Comparison of ENCODE assay signal across 7 cellular contexts in the genomic region with DNA sequence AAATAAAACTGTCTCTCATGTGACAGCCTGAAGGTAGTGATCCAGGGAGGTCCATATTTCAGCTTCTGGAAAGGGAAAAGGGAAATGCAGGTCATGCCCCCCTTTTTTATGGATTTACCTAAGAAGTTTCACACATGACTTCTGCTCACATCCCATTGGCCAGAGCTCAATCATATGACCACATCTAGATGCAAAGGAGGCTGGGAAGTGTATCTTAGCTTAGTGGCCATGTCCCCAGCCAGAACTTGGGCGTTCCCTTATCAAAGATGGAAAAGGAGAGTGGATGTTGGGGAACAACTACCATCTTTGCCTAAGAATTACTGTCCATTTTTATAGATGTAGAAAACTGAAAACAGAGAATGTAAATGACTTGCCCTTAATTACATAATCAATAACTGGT.
"Had no signal": no experiment of that assay in that cellular context is flagged by ENCODE, and none has a peak within 500 bp of the region (broad histone marks: within the 10 kb centered on the region; RNA-seq: fewer than 3 reads in every experiment).

No MANE protein-coding gene starts in this region.

- DNase-seq: GM23248, GOT3, H7, Karpas-422, KBM-7 had no signal

- H3K27ac ChIP-seq: GM23248, KMS-11 had no signal

- H3K36me3 ChIP-seq: HAP-1 had no signal

- H2AFZ ChIP-seq: GM23248 had no signal

- H3K9ac ChIP-seq: GM23248, KMS-11 had no signal

- H3K4me1 ChIP-seq: HAP-1 had no signal

- H3K4me3 ChIP-seq: GM23248, HAP-1 had no signal

- H3K9me3 ChIP-seq: HAP-1 had no signal

- H3K4me2 ChIP-seq: KMS-11 had no signal
